In genomic region chr1:13520985-13521384, GRCh38 we compare ENCODE assay signal across 1 cellular context.
TF ChIP-seq lines count a peak whose summit lies in the region.

No MANE protein-coding gene starts in this region.

TF ChIP-seq in H1, 55 proteins besides CTCF, POLR2A, EP300 and RAD21 (continued from another document):
- no peak for TF ChIP-seq SAP30 (IDR thresholded peaks at IDR 0.05; ENCODE audit: insufficient read depth, insufficient replicate concordance, low read length)
- no peak for TF ChIP-seq KDM4A (IDR thresholded peaks at IDR 0.05; ENCODE audit: low read depth, low read length, severe bottlenecking)
- no peak for TF ChIP-seq PHF8 (conservative IDR thresholded peaks at IDR 0.05; ENCODE audit: low read depth, low read length)
- no peak for TF ChIP-seq GABPA (IDR thresholded peaks at IDR 0.05; ENCODE audit: borderline replicate concordance, insufficient read depth, low read length)
- no peak for TF ChIP-seq MAX (IDR thresholded peaks at IDR 0.05)
- TF ChIP-seq BACH1 (IDR thresholded peaks at IDR 0.05; ENCODE audit: low read length), result no peak
- TF ChIP-seq ASH2L (IDR thresholded peaks at IDR 0.05; ENCODE audit: low read length), result no peak
- TF ChIP-seq USF2 (IDR thresholded peaks at IDR 0.05; ENCODE audit: low read length), result no peak
- TF ChIP-seq TCF12 (IDR thresholded peaks at IDR 0.05; ENCODE audit: low read depth, low read length), result no peak
